11 cellular contexts compared by ENCODE assay signal in the genomic region with DNA sequence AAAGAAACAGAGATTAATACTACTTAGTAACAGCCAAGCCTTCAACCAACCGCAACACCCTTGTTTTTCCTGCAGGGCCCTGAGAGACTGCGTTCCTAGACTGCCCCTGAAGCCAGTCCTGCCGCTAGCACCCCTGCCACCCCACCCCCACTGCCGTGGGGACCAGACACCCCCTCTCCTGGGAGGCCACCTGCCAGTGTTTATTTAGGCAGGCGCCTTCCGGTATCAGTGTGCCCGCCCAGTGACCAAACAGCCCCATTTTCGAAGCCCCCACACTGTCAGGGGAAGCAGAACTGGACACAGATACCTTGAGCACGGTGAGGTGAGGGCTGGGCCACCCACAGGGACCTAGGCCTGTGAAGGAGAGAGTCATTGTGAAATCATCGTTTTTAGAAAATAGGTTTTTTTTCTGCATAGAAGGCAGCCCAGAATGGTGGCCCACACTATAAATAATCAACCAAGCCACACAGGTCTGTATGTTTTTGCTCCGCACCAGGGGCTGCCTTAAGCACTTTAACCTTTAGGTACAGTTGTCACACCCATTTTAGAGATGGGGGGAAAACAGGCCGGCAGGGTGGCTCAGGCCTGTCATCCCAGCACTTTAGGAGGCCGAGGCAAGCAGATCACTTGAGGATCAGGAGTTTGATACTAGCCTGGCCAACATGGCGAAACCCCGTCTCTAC. TPM values are rescaled to one million over a fixed set of nuclear protein-coding genes. Genes with fewer than 3 reads are reported as not detected.
DNase-seq lines count a peak whose midpoint lies in the region; ATAC-seq and TF ChIP-seq lines count a peak whose summit lies in the region.
"Had no signal": no experiment of that assay in that cellular context is flagged by ENCODE, and none has a peak within 500 bp of the region (broad histone marks: within the 10 kb centered on the region; RNA-seq: fewer than 3 reads in every experiment).

No MANE protein-coding gene starts in this region.

- TF ChIP-seq CTCF in GM10266 (IDR thresholded peaks at IDR 0.05; ENCODE audit: control insufficient read depth, insufficient read depth, low read depth, missing control alignments) (no peak), hepatocyte (IDR thresholded peaks at IDR 0.05; ENCODE audit: poor library complexity) (no peak)

- no peak overlapping the region for H3K4me3 ChIP-seq in hepatocyte
- H3K4me3 ChIP-seq: heart left ventricle had no signal

- peaks cover 12% of the 10 kb centered on the region for H3K79me2 ChIP-seq in hepatocyte

- peaks cover 21% of the 10 kb centered on the region for H3K4me1 ChIP-seq in hepatocyte (ENCODE audit: insufficient read depth)

- H3K27ac ChIP-seq in hepatocyte: peak overlapping the region; percentile 90
- H3K27ac ChIP-seq: heart left ventricle had no signal

- WGBS in hepatocyte (ENCODE audit: low lambda C conversion rate, missing lambda C conversion rate): 40% methylated on average over 15 of the region's 15 CpGs

- H3K36me3 ChIP-seq in hepatocyte (replicated peaks; ENCODE audit: insufficient read depth, low read depth): no peaks in the 10 kb centered on the region
- H3K36me3 ChIP-seq: heart left ventricle had no signal

- H3K4me2 ChIP-seq in hepatocyte: peak overlapping the region; percentile 38

- H3K9me3 ChIP-seq in hepatocyte (ENCODE audit: low read depth): no peaks in the 10 kb centered on the region
- H3K9me3 ChIP-seq: heart left ventricle had no signal

- H2AFZ ChIP-seq in hepatocyte: no peak overlapping the region

- peak; percentile 80 for DNase-seq in GM10266 (ENCODE audit: extremely low spot score)
- peak; percentile 16 for DNase-seq in HT-29 (ENCODE audit: low spot score)
- peak; percentile 70 for DNase-seq in hepatocyte (ENCODE audit: low spot score)
- no peak for DNase-seq in UCSD-AML1 (lab: John Stamatoyannopoulos, UW; ENCODE audit: unreplicated experiment)
- DNase-seq in GF-D8 (lab: John Stamatoyannopoulos, UW): no peak
- DNase-seq: activated naive CD4-positive, alpha-beta T cell treated with anti-CD3 and anti-CD28 coated beads, Interleukin-2, amount 10 ng/mL, durations not matched to agents 7 days and 5 days; heart left ventricle; NCI-H345 had no signal

- H3K9me2 ChIP-seq in hepatocyte (replicated peaks; ENCODE audit: insufficient read depth): no peaks in the 10 kb centered on the region

- ATAC-seq in GM19463 (IDR thresholded peaks at IDR 0.05; ENCODE audit: unreplicated experiment) (peak; percentile 63), GM18519 (IDR thresholded peaks at IDR 0.05; ENCODE audit: low FRiP score, unreplicated experiment) (no peak)
- no peak for ATAC-seq in activated CD4-positive, CD25-positive, alpha-beta regulatory T cell treated with anti-CD3 and anti-CD28 coated beads, Interleukin-2, amount 50 U/mL, for 24 hours
- ATAC-seq: heart left ventricle had no signal

- H4K20me1 ChIP-seq in hepatocyte (ENCODE audit: insufficient read depth, poor library complexity, severe bottlenecking): peaks cover 3% of the 10 kb centered on the region

- no peaks in the 10 kb centered on the region for H3K27me3 ChIP-seq in hepatocyte
- H3K27me3 ChIP-seq: heart left ventricle had no signal

RNA-seq across cellular contexts. Expression of a gene that starts 3.5 kb away (rescaled TPM):
- 356 and 359 TPM in 2 replicates for total RNA-seq in HT-29 (2014; rRNA removed; shearing (Covaris generic))
- total RNA-seq in hepatocyte: 241 and 260 TPM in 2 replicates
- 308 and 340 TPM in 2 replicates for polyA plus RNA-seq in hepatocyte

RNA-seq across cellular contexts. Expression of a gene that starts 28.3 kb away (rescaled TPM):
- 54.1 and 68.2 TPM in 2 replicates for total RNA-seq in HT-29 (2014; rRNA removed; shearing (Covaris generic))
- 53.8 and 60.2 TPM in 2 replicates for total RNA-seq in hepatocyte
- polyA plus RNA-seq in hepatocyte: 100 and 115 TPM in 2 replicates

RNA-seq across cellular contexts. Expression of a gene that starts 36.7 kb away (rescaled TPM):
- total RNA-seq in HT-29 (2014; rRNA removed; shearing (Covaris generic)): 0.08 and 1.1 TPM in 2 replicates
- 25.4 and 36.2 TPM in 2 replicates for total RNA-seq in hepatocyte
- polyA plus RNA-seq in hepatocyte: 71.1 and 82.0 TPM in 2 replicates

Comparison
In these comparisons a context has a peak if more than half of its experiments do, and no peak if none do; other contexts are left out.
1. DNase-seq: peak in GM10266 (single experiment), HT-29 (single experiment) and hepatocyte (single experiment); none in UCSD-AML1 (single experiment) and GF-D8 (single experiment).
2. RNA of a gene that starts 36.7 kb away (total RNA-seq): 25.4 to 36.2 TPM in hepatocyte; 0.08 to 1.1 TPM in HT-29; every median in the first group is over 10 times any median in the second.